In genomic region chr12:75977590-75977951, GRCh38 we compare ENCODE assay signal across 8 cellular contexts. TPM values are rescaled to one million over a fixed set of nuclear protein-coding genes. Genes with fewer than 3 reads are reported as not detected.
DNase-seq lines count a peak whose midpoint lies in the region; ATAC-seq, FAIRE-seq and TF ChIP-seq lines count a peak whose summit lies in the region.

No MANE protein-coding gene starts in this region.

- no peaks in the 10 kb centered on the region for H3K36me3 ChIP-seq in BLaER1 treated with 17β-estradiol and CSF1 and Interleukin-3, amounts not matched to agents 10 nM and 100 nM
- H3K36me3 ChIP-seq in GM23338 (ENCODE audit: insufficient read depth) (no peaks in the 10 kb centered on the region), mesendoderm (ENCODE audit: control insufficient read depth, insufficient read depth, low read length) (no peaks in the 10 kb centered on the region)

- H2BK15ac ChIP-seq in mesendoderm (replicated peaks; ENCODE audit: low read depth) = no peak overlapping the region

- WGBS in mesendoderm (ENCODE audit: extremely low coverage, insufficient coverage, low lambda C conversion rate) = no CpG with 5 or more reads among the region's 5 CpGs

- no peak overlapping the region for H4K5ac ChIP-seq in mesendoderm (ENCODE audit: low read length)

- H4K20me1 ChIP-seq in BLaER1 treated with 17β-estradiol and CSF1 and Interleukin-3, amounts not matched to agents 10 nM and 100 nM = no peaks in the 10 kb centered on the region
- no peaks in the 10 kb centered on the region for H4K20me1 ChIP-seq in GM23338 (replicated peaks; ENCODE audit: insufficient read depth)

- in situ Hi-C loops in G401 (cut with HindIII; ENCODE audit: low sequenced_read_pairs) = no loop called here

- no peak for FAIRE-seq in HTR-8/SVneo (lab: Jason Lieb, UNC)

- no peak overlapping the region for H3K4me3 Mint-ChIP-seq in GM23338
- H3K4me3 Mint-ChIP-seq in activated CD8-positive, alpha-beta T cell treated with anti-CD3 and anti-CD28 coated beads, Interleukin-2, amount 10 ng/mL, durations not matched to agents 7 days and 5 days = peak overlapping the region; percentile 29

- POLR2A ChIA-PET in activated CD8-positive, alpha-beta T cell treated with anti-CD3 and anti-CD28 coated beads, Interleukin-2, amount 10 ng/mL, durations not matched to agents 7 days and 5 days (lab: Charles Lee) = interaction anchor here (1.0 to 4.8 kb wide), 10 partner anchors 9 to 53 kb away, joined by 3 to 69 read pairs (median 9); partner anchors contain the start of gene PHLDA1

- H3K56ac ChIP-seq in mesendoderm (ENCODE audit: low read length) = no peak overlapping the region

- no peak overlapping the region for H3K18ac ChIP-seq in mesendoderm (ENCODE audit: low read length)

- H2BK120ac ChIP-seq in mesendoderm (ENCODE audit: low read depth, low read length) = no peak overlapping the region

- H3K23ac ChIP-seq in mesendoderm (ENCODE audit: low read length) = no peak overlapping the region

- no peaks in the 10 kb centered on the region for H3F3A ChIP-seq in GM23338 (replicated peaks; ENCODE audit: low read depth)

- peaks cover 13 to 90% (median 61%) of the 10 kb centered on the region in 10 experiments for H3K4me1 ChIP-seq in BLaER1 treated with 17β-estradiol and CSF1 and Interleukin-3, amounts not matched to agents 10 nM and 100 nM
- H3K4me1 ChIP-seq in GM23338 (ENCODE audit: insufficient read depth) (peaks cover 26% of the 10 kb centered on the region; the same call in 1 of the 2 replicates), mesendoderm (ENCODE audit: control insufficient read depth, low read depth, low read length) (peaks cover 13% of the 10 kb centered on the region)

- H3K9ac ChIP-seq in BLaER1 treated with 17β-estradiol and CSF1 and Interleukin-3, amounts not matched to agents 10 nM and 100 nM = peak overlapping the region in 6 of 11 experiments; percentile 4 to 57 (median 50); a peak in 7 of 22 replicates
- no peak overlapping the region for H3K9ac ChIP-seq in mesendoderm (ENCODE audit: low read length)

- H3K79me1 ChIP-seq in mesendoderm (ENCODE audit: low read length) = no peaks in the 10 kb centered on the region

- no peaks in the 10 kb centered on the region for H3K36me3 Mint-ChIP-seq in GM23338 (ENCODE audit: low read depth)
- H3K36me3 Mint-ChIP-seq in activated CD8-positive, alpha-beta T cell treated with anti-CD3 and anti-CD28 coated beads, Interleukin-2, amount 10 ng/mL, durations not matched to agents 7 days and 5 days (ENCODE audit: low read depth) = no peaks in the 10 kb centered on the region

- peaks cover 6% of the 10 kb centered on the region for H3K27me3 Mint-ChIP-seq in GM23338 (ENCODE audit: insufficient read depth, low read depth, poor library complexity)
- no peaks in the 10 kb centered on the region for H3K27me3 Mint-ChIP-seq in activated CD8-positive, alpha-beta T cell treated with anti-CD3 and anti-CD28 coated beads, Interleukin-2, amount 10 ng/mL, durations not matched to agents 7 days and 5 days (ENCODE audit: low read depth)

- H3K4me2 ChIP-seq in BLaER1 treated with 17β-estradiol and CSF1 and Interleukin-3, amounts not matched to agents 10 nM and 100 nM = peak overlapping the region; percentile 21 to 82 (median 61); a peak in 19 of 22 replicates
- H3K4me2 ChIP-seq in GM23338 (peak overlapping the region; percentile 55; the same call in 1 of the 2 replicates), mesendoderm (ENCODE audit: low read length) (no peak overlapping the region)

- no peak overlapping the region for H2BK5ac ChIP-seq in mesendoderm (ENCODE audit: low read length)

- DNase-seq in GM23338 (ENCODE audit: low spot score) (no peak), mesendoderm (no peak), G401 (ENCODE audit: low spot score) (no peak), germinal center (ENCODE audit: low spot score) (no peak), HTR-8/SVneo (ENCODE audit: insufficient read length, low spot score) (no peak), NCI-H2196 treated with DMSO at 0.1 percent for 48 hours (lab: John Stamatoyannopoulos, UW; ENCODE audit: unreplicated experiment) (no peak)
- DNase-seq in activated CD8-positive, alpha-beta T cell treated with anti-CD3 and anti-CD28 coated beads, Interleukin-2, amount 10 ng/mL, durations not matched to agents 7 days and 5 days = no peak

- H3K9me3 ChIP-seq in BLaER1 treated with 17β-estradiol and CSF1 and Interleukin-3, amounts not matched to agents 10 nM and 100 nM (replicated peaks in 1 of 11) = no peaks in the 10 kb centered on the region

- no peaks in the 10 kb centered on the region for H3K9me2 ChIP-seq in GM23338 (ENCODE audit: insufficient read depth)

- peaks cover 27% of the 10 kb centered on the region for H3K4me1 Mint-ChIP-seq in GM23338
- H3K4me1 Mint-ChIP-seq in activated CD8-positive, alpha-beta T cell treated with anti-CD3 and anti-CD28 coated beads, Interleukin-2, amount 10 ng/mL, durations not matched to agents 7 days and 5 days (ENCODE audit: low read depth) = peaks cover 47% of the 10 kb centered on the region

- H3K79me2 ChIP-seq in GM23338 (replicated peaks; ENCODE audit: insufficient read depth) (no peaks in the 10 kb centered on the region), mesendoderm (ENCODE audit: control insufficient read depth, insufficient read depth, low read length) (no peaks in the 10 kb centered on the region)

- H2AK5ac ChIP-seq in mesendoderm (ENCODE audit: low read length) = no peak overlapping the region

- H2AFZ ChIP-seq in GM23338 = peak overlapping the region; percentile 57

- no peak overlapping the region for H4K8ac ChIP-seq in mesendoderm (ENCODE audit: low read depth, low read length)

- H3K4ac ChIP-seq in mesendoderm (ENCODE audit: low read depth, low read length) = no peak overlapping the region

- CTCF ChIA-PET in activated CD8-positive, alpha-beta T cell treated with anti-CD3 and anti-CD28 coated beads, Interleukin-2, amount 10 ng/mL, durations not matched to agents 7 days and 5 days (lab: Charles Lee) = interaction anchor here (0.9 to 2.2 kb wide), 3 partner anchors 10 to 54 kb away, joined by 3 to 9 read pairs (median 6); partner anchors contain the start of gene PHLDA1

- H3K27ac Mint-ChIP-seq in GM23338 = no peak overlapping the region
- H3K27ac Mint-ChIP-seq in activated CD8-positive, alpha-beta T cell treated with anti-CD3 and anti-CD28 coated beads, Interleukin-2, amount 10 ng/mL, durations not matched to agents 7 days and 5 days = peak overlapping the region; percentile 90

- H3K9me3 Mint-ChIP-seq in GM23338 = no peaks in the 10 kb centered on the region
- no peaks in the 10 kb centered on the region for H3K9me3 Mint-ChIP-seq in activated CD8-positive, alpha-beta T cell treated with anti-CD3 and anti-CD28 coated beads, Interleukin-2, amount 10 ng/mL, durations not matched to agents 7 days and 5 days (ENCODE audit: insufficient read depth)

- peak overlapping the region in 9 of 11 experiments; percentile 44 to 82 (median 66); a peak in 16 of 22 replicates for H3K27ac ChIP-seq in BLaER1 treated with 17β-estradiol and CSF1 and Interleukin-3, amounts not matched to agents 10 nM and 100 nM
- H3K27ac ChIP-seq in GM23338 (ENCODE audit: low read depth) (peak overlapping the region; percentile 85), mesendoderm (ENCODE audit: low read depth, low read length) (peak overlapping the region; percentile 24)

- ATAC-seq in GM23338 = no peak
- peak; percentile 32 for ATAC-seq in activated CD8-positive, alpha-beta T cell treated with anti-CD3 and anti-CD28 coated beads, Interleukin-2, amount 10 ng/mL, durations not matched to agents 7 days and 5 days

- H3K27me3 ChIP-seq in BLaER1 treated with 17β-estradiol and CSF1 and Interleukin-3, amounts not matched to agents 10 nM and 100 nM = no peaks in the 10 kb centered on the region
- H3K27me3 ChIP-seq in GM23338 (ENCODE audit: insufficient read depth) = no peaks in the 10 kb centered on the region
- H3K27me3 ChIP-seq in mesendoderm (ENCODE audit: insufficient read depth, low read length, poor library complexity) = no peaks in the 10 kb centered on the region

- TF ChIP-seq CTCF in GM23338 (conservative IDR thresholded peaks at IDR 0.05; ENCODE audit: low read depth in 2 of 2) = no peak

- no peak overlapping the region for H3K4me3 ChIP-seq in BLaER1 treated with 17β-estradiol and CSF1 and Interleukin-3, amounts not matched to agents 10 nM and 100 nM
- H3K4me3 ChIP-seq in GM23338 (no peak overlapping the region), mesendoderm (ENCODE audit: low read length) (no peak overlapping the region)

TF ChIP-seq in GM23338, 12 proteins besides CTCF, POLR2A, EP300 and RAD21 (continues in another document):
- TF ChIP-seq ZNF331 (CRISPR knock-in tag; IDR thresholded peaks at IDR 0.05; ENCODE audit: low read depth) = no peak

RNA-seq across cellular contexts. Expression of gene PHLDA1, which starts 54.0 kb away (rescaled TPM):
- 19.3 and 21.6 TPM in 2 replicates for total RNA-seq in GM23338 (2014; rRNA removed; shearing (Covaris generic))
- polyA plus RNA-seq in GM23338 (2016; fragmentation: Nextera tagmentation; extraction: Ambion mirVana) = 11.6 and 11.7 TPM in 2 replicates
- 1 to 10 TPM; 5.6 to 6.1 TPM for total RNA-seq in activated CD8-positive, alpha-beta T cell treated with anti-CD3 and anti-CD28 coated beads, Interleukin-2, amount 10 ng/mL, durations not matched to agents 7 days and 5 days
- 9.4 TPM for polyA plus RNA-seq in mesendoderm (2013, experiment 1 of 2)
- 10.2 TPM for polyA plus RNA-seq in mesendoderm (2013, experiment 2 of 2)
- 3.5 and 3.7 TPM in 2 replicates for total RNA-seq in G401 (2014; rRNA removed; shearing (Covaris generic))

Comparison
In these comparisons a context has a peak if more than half of its experiments do, and no peak if none do; other contexts are left out.
1. H3K27ac ChIP-seq: peak in every context shown above with its lines; median percentile 85 in GM23338; 66 in BLaER1 treated with 17β-estradiol and CSF1 and Interleukin-3, amounts not matched to agents 10 nM and 100 nM; 24 in mesendoderm.